ENCODE assay signal across 20 cellular contexts in genomic region chr11:12017243-12017678, GRCh38. TPM values are rescaled to one million over a fixed set of nuclear protein-coding genes. Genes with fewer than 3 reads are reported as not detected.
DNase-seq lines count a peak whose midpoint lies in the region; ATAC-seq and TF ChIP-seq lines count a peak whose summit lies in the region.
"Had no signal": no experiment of that assay in that cellular context is flagged by ENCODE, and none has a peak within 500 bp of the region (broad histone marks: within the 10 kb centered on the region; RNA-seq: fewer than 3 reads in every experiment).

No MANE protein-coding gene starts in this region.

- H3K36me3 ChIP-seq in stomach smooth muscle (ENCODE audit: control insufficient read depth in 2 of 2, insufficient read depth in 2 of 2, low read length in 2 of 2) (no peaks in the 10 kb centered on the region), colonic mucosa (no peaks in the 10 kb centered on the region), vagina (no peaks in the 10 kb centered on the region)

- H3K27me3 Mint-ChIP-seq in brain = no peaks in the 10 kb centered on the region

- H3K36me3 Mint-ChIP-seq in brain = no peaks in the 10 kb centered on the region
- H3K36me3 Mint-ChIP-seq: CD14-positive monocyte had no signal

- peaks cover 33% of the 10 kb centered on the region for H3K4me1 Mint-ChIP-seq in brain
- H3K4me1 Mint-ChIP-seq: activated CD4-positive, alpha-beta T cell treated with anti-CD3 and anti-CD28 coated beads, Interleukin-2, amount 10 ng/mL, durations not matched to agents 7 days and 5 days; CD14-positive monocyte; T-helper 17 cell had no signal

- ATAC-seq in Right ventricle myocardium superior (ENCODE audit: poor library complexity) = peak; percentile 9
- ATAC-seq: T-helper 17 cell had no signal

- intact Hi-C loops in Right ventricle myocardium superior (cut with DNase I) = no loop called here
- intact Hi-C loops in colonic mucosa (cut with DNase I) = no loop called here
- intact Hi-C loops in vagina (cut with DNase I) = no loop called here

- TF ChIP-seq POLR2A in vagina (IDR thresholded peaks at IDR 0.05) = no peak

- peaks cover 19% of the 10 kb centered on the region for H3K4me1 ChIP-seq in stomach smooth muscle (ENCODE audit: control insufficient read depth, insufficient read depth, low read length)
- H3K4me1 ChIP-seq in colonic mucosa = no peaks in the 10 kb centered on the region
- no peaks in the 10 kb centered on the region for H3K4me1 ChIP-seq in vagina

- H3K4me3 Mint-ChIP-seq in brain = no peak overlapping the region
- H3K4me3 Mint-ChIP-seq: activated CD4-positive, alpha-beta T cell treated with anti-CD3 and anti-CD28 coated beads, Interleukin-2, amount 10 ng/mL, durations not matched to agents 7 days and 5 days; CD14-positive monocyte; T-helper 17 cell had no signal

- no peak for TF ChIP-seq CTCF in brain (conservative IDR thresholded peaks at IDR 0.05)
- TF ChIP-seq CTCF in colonic mucosa (IDR thresholded peaks at IDR 0.05) = no peak
- no peak for TF ChIP-seq CTCF in vagina (IDR thresholded peaks at IDR 0.05)

- H3K9ac ChIP-seq in stomach smooth muscle (ENCODE audit: low read length in 2 of 2) (no peak overlapping the region), colonic mucosa (ENCODE audit: low read depth in 2 of 2, low read length in 2 of 2) (no peak overlapping the region)

- peak overlapping the region in 4 of 5 experiments; percentile 48 to 82 (median 64) for H3K27ac Mint-ChIP-seq in brain
- H3K27ac Mint-ChIP-seq: activated CD4-positive, alpha-beta T cell treated with anti-CD3 and anti-CD28 coated beads, Interleukin-2, amount 10 ng/mL, durations not matched to agents 7 days and 5 days; CD14-positive monocyte; T-helper 17 cell had no signal

- H3K9me3 ChIP-seq in stomach smooth muscle (ENCODE audit: control insufficient read depth in 2 of 2, low read length in 2 of 2) (no peaks in the 10 kb centered on the region), colonic mucosa (no peaks in the 10 kb centered on the region), vagina (no peaks in the 10 kb centered on the region)

- H3K27me3 ChIP-seq in stomach smooth muscle (ENCODE audit: control insufficient read depth in 1 of 2, insufficient read depth in 2 of 2, low read length in 2 of 2) = no peaks in the 10 kb centered on the region
- H3K27me3 ChIP-seq in colonic mucosa = no peaks in the 10 kb centered on the region
- no peaks in the 10 kb centered on the region for H3K27me3 ChIP-seq in vagina

- H3K27ac ChIP-seq in stomach smooth muscle (ENCODE audit: low read length) (peak overlapping the region; percentile 55), colonic mucosa (no peak overlapping the region), vagina (no peak overlapping the region)

- peaks cover 0 to 12% (median 2%) of the 10 kb centered on the region in 5 experiments for H3K9me3 Mint-ChIP-seq in brain
- H3K9me3 Mint-ChIP-seq: activated CD4-positive, alpha-beta T cell treated with anti-CD3 and anti-CD28 coated beads, Interleukin-2, amount 10 ng/mL, durations not matched to agents 7 days and 5 days had no signal

- peak; percentile 46 for DNase-seq in HCEC 1CT
- DNase-seq in Right ventricle myocardium superior = no peak
- no peak for DNase-seq in colonic mucosa
- DNase-seq in vagina (ENCODE audit: extremely low spot score in 2 of 2) = no peak
- no peak for DNase-seq in NCI-H2029 (lab: John Stamatoyannopoulos, UW)
- DNase-seq in ecto neural progenitor cell (ENCODE audit: low spot score) = no peak
- DNase-seq: activated CD4-positive, alpha-beta T cell treated with anti-CD3 and anti-CD28 coated beads, Interleukin-2, amount 10 ng/mL, durations not matched to agents 7 days and 5 days; activated T-cell treated with anti-CD3 and anti-CD28 coated beads, Interleukin-2, amount 50 U/mL, for 48 hours; amniotic stem cell; GF-D8; midbrain; NCI-H1417; NCI-H524 treated with DMSO at 0.1 percent for 48 hours; posterior cingulate gyrus; RPMI8226; stimulated activated CD4-positive, alpha-beta T cell treated with anti-CD3 and anti-CD28 coated beads, Interleukin-2, amount 100 ng/mL, for 24 hours; T-helper 17 cell had no signal

- H3K4me3 ChIP-seq in stomach smooth muscle (ENCODE audit: low read length in 2 of 2) = peak overlapping the region in 1 of 2 donors; percentile 35
- H3K4me3 ChIP-seq in colonic mucosa = no peak overlapping the region
- no peak overlapping the region for H3K4me3 ChIP-seq in vagina

RNA-seq across cellular contexts. Expression of gene DKK3, which starts 8.8 kb away (rescaled TPM):
- 236 TPM for polyA plus RNA-seq in brain (ENCODE audit: insufficient read depth, low read depth, low replicate concordance)
- total RNA-seq in Right ventricle myocardium superior (520 TPM), colonic mucosa (10 to 100 TPM in 1 of 2 donors, 1 to 10 TPM in 1; 7.4 to 19.6 TPM), vagina (110 TPM)
- total RNA-seq: activated CD4-positive, alpha-beta T cell treated with anti-CD3 and anti-CD28 coated beads, Interleukin-2, amount 10 ng/mL, durations not matched to agents 7 days and 5 days had no signal
- polyA plus RNA-seq: CD14-positive monocyte had no signal
